Comparison of ENCODE assay signal across 22 cellular contexts in the genomic region with DNA sequence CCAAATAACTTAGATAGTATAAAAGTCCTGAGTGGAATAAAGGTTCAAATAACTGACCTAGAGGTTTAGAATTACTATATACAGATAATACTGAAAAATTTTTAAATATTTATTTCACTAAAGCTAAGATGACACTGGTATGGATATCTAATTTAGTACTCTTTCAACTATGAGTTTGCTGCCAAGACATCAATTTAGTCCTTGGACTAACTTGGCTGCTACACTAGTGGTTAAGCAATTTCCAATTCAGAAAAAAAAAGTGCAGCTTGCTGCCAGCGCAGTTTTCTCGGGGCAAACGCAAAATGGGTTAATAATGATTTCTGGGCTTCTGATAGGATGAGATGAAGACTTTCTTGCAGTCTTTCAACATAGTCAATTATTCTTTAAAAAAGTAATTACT. TPM values are rescaled to one million over a fixed set of nuclear protein-coding genes. Genes with fewer than 3 reads are reported as not detected.
DNase-seq lines count a peak whose midpoint lies in the region; ATAC-seq and TF ChIP-seq lines count a peak whose summit lies in the region.
"Had no signal": no experiment of that assay in that cellular context is flagged by ENCODE, and none has a peak within 500 bp of the region (broad histone marks: within the 10 kb centered on the region; RNA-seq: fewer than 3 reads in every experiment).

No MANE protein-coding gene starts in this region.

- no peak overlapping the region for H3K9ac ChIP-seq in MM.1S (ENCODE audit: low read length)

- H3K9me2 ChIP-seq in MM.1S (replicated peaks; ENCODE audit: insufficient read depth, low read length) = no peaks in the 10 kb centered on the region

- TF ChIP-seq CTCF in MM.1S (IDR thresholded peaks at IDR 0.05; ENCODE audit: low read length) (no peak), fibroblast of the aortic adventitia (IDR thresholded peaks at IDR 0.05; ENCODE audit: insufficient read depth, low read length) (no peak), osteoblast (IDR thresholded peaks at IDR 0.05; ENCODE audit: extremely low read depth, low read depth, low read length) (no peak)

- H3K27ac Mint-ChIP-seq in CD4-positive, CD25-positive, alpha-beta regulatory T cell = peak overlapping the region in 2 of 3 donors; percentile 33 to 85
- H3K27ac Mint-ChIP-seq: HFFc6, IgD-negative memory B cell had no signal

- H3K27ac ChIP-seq in CD4-positive, CD25-positive, alpha-beta regulatory T cell (ENCODE audit: insufficient read depth, low read length, poor library complexity, severe bottlenecking) = no peak overlapping the region
- H3K27ac ChIP-seq in MM.1S (ENCODE audit: low read length) (no peak overlapping the region), osteoblast (ENCODE audit: low read depth, low read length) (no peak overlapping the region)
- H3K27ac ChIP-seq: A549 had no signal

- no peak overlapping the region for H3K4me3 Mint-ChIP-seq in CD4-positive, CD25-positive, alpha-beta regulatory T cell
- H3K4me3 Mint-ChIP-seq: HFFc6, IgD-negative memory B cell had no signal

- H3K4me2 ChIP-seq in MM.1S (ENCODE audit: low read depth, low read length) (no peak overlapping the region), osteoblast (ENCODE audit: insufficient read depth, low read length) (no peak overlapping the region)
- H3K4me2 ChIP-seq: A549 had no signal

- H3K27me3 ChIP-seq in CD4-positive, CD25-positive, alpha-beta regulatory T cell (ENCODE audit: control insufficient read depth, insufficient read depth, low read length) = no peaks in the 10 kb centered on the region
- H3K27me3 ChIP-seq in MM.1S (replicated peaks; ENCODE audit: insufficient read depth, low read length) (no peaks in the 10 kb centered on the region), osteoblast (ENCODE audit: insufficient read depth, low read length) (no peaks in the 10 kb centered on the region)

- peaks cover 2% of the 10 kb centered on the region; the same call in 1 of the 2 replicates for H3F3A ChIP-seq in MM.1S (ENCODE audit: insufficient read depth, low read length)

- no peaks in the 10 kb centered on the region for H3K9me3 Mint-ChIP-seq in CD4-positive, CD25-positive, alpha-beta regulatory T cell
- H3K9me3 Mint-ChIP-seq: HFFc6, IgD-negative memory B cell had no signal

- H3K4me1 Mint-ChIP-seq in CD4-positive, CD25-positive, alpha-beta regulatory T cell = peaks cover 9 to 28% (median 19%) of the 10 kb centered on the region in 4 donors

- no peak overlapping the region for H3K4me3 ChIP-seq in CD4-positive, CD25-positive, alpha-beta regulatory T cell (ENCODE audit: low read depth, low read length)
- H3K4me3 ChIP-seq in MM.1S (ENCODE audit: low read length) (no peak overlapping the region), fibroblast of the aortic adventitia (ENCODE audit: low read depth, low read length) (no peak overlapping the region), osteoblast (ENCODE audit: insufficient read depth, low read length) (no peak overlapping the region)
- H3K4me3 ChIP-seq: A549, HAP-1 had no signal

- no peak for ATAC-seq in CD4-positive, CD25-positive, alpha-beta regulatory T cell (ENCODE audit: low read depth in 2 of 2)
- no peak for ATAC-seq in GM19463 (IDR thresholded peaks at IDR 0.05; ENCODE audit: unreplicated experiment)
- ATAC-seq: A549, PC-3 had no signal

- H3K9me3 ChIP-seq in CD4-positive, CD25-positive, alpha-beta regulatory T cell (ENCODE audit: control insufficient read depth in 2 of 2, low read length in 2 of 2) = no peaks in the 10 kb centered on the region
- H3K9me3 ChIP-seq in MM.1S (replicated peaks; ENCODE audit: insufficient read depth, low read length) = no peaks in the 10 kb centered on the region
- H3K9me3 ChIP-seq in osteoblast (ENCODE audit: low read depth, low read length) = no peaks in the 10 kb centered on the region
- H3K9me3 ChIP-seq: A549, HAP-1 had no signal

- H3K4me1 ChIP-seq in CD4-positive, CD25-positive, alpha-beta regulatory T cell (ENCODE audit: control insufficient read depth, insufficient read depth, low read length, poor library complexity, severe bottlenecking) = peaks cover 12% of the 10 kb centered on the region
- H3K4me1 ChIP-seq in MM.1S (ENCODE audit: low read length) (0 out of 2 replicates have a peak, but pooled peaks cover 3% of the 10 kb centered on the region), osteoblast (ENCODE audit: insufficient read depth, low read length) (peaks cover 8% of the 10 kb centered on the region)
- H3K4me1 ChIP-seq: HAP-1 had no signal

- H3K36me3 ChIP-seq in CD4-positive, CD25-positive, alpha-beta regulatory T cell (ENCODE audit: control insufficient read depth, insufficient read depth, low read length) = peaks cover 3% of the 10 kb centered on the region
- peaks cover 15% of the 10 kb centered on the region for H3K36me3 ChIP-seq in MM.1S (replicated peaks; ENCODE audit: insufficient read depth, low read length)
- peaks cover 34% of the 10 kb centered on the region for H3K36me3 ChIP-seq in osteoblast (ENCODE audit: insufficient read depth, low read length)

- DNase-seq in CD4-positive, CD25-positive, alpha-beta regulatory T cell = no peak
- DNase-seq in MM.1S (peak; percentile 2), fibroblast of the aortic adventitia (ENCODE audit: low read depth) (peak; percentile 46), osteoblast (ENCODE audit: insufficient read length, low spot score, missing footprints) (no peak), NCI-H345 treated with DMSO at 0.1 percent for 48 hours (lab: John Stamatoyannopoulos, UW; ENCODE audit: unreplicated experiment) (no peak), AG08396 (ENCODE audit: low spot score) (no peak)
- DNase-seq: COR-L47; GOT3; HFFc6; Kasumi-1; NCI-H1105 treated with DMSO at 0.1 percent for 48 hours; NCI-H146; NCI-H1930; NCI-H2107; NCI-H526; NCI-H82; NK-92 treated with Interleukin-12 subunit alpha and Interleukin-12 subunit beta, amount 100 ng/mL, for 24 hours; PC-3 had no signal

- H4K20me1 ChIP-seq in MM.1S (ENCODE audit: insufficient read depth, low read length) (no peaks in the 10 kb centered on the region), osteoblast (ENCODE audit: insufficient read depth, low read length) (no peaks in the 10 kb centered on the region)

- peaks cover 97% of the 10 kb centered on the region for H3K79me2 ChIP-seq in MM.1S (ENCODE audit: low read length)
- H3K79me2 ChIP-seq in osteoblast (ENCODE audit: insufficient read depth, low read length) = peaks cover 13% of the 10 kb centered on the region

- H2AFZ ChIP-seq in MM.1S (ENCODE audit: low read length) (no peak overlapping the region), osteoblast (ENCODE audit: low read length) (peak overlapping the region; percentile 4)

- peaks cover 17% of the 10 kb centered on the region for H3K36me3 Mint-ChIP-seq in CD4-positive, CD25-positive, alpha-beta regulatory T cell
- H3K36me3 Mint-ChIP-seq: IgD-negative memory B cell had no signal

- H3K27me3 Mint-ChIP-seq in CD4-positive, CD25-positive, alpha-beta regulatory T cell = no peaks in the 10 kb centered on the region
- H3K27me3 Mint-ChIP-seq: IgD-negative memory B cell had no signal

RNA-seq across cellular contexts. Expression of a gene that starts 10.8 kb away (rescaled TPM):
- 11.7 TPM for total RNA-seq in CD4-positive, CD25-positive, alpha-beta regulatory T cell
- 1 to 10 TPM; 3.5 to 7.0 (median 4.6) TPM for polyA plus RNA-seq in CD4-positive, CD25-positive, alpha-beta regulatory T cell
- total RNA-seq in fibroblast of the aortic adventitia (ENCODE audit: low replicate concordance) (5.9 and 35.2 TPM in 2 replicates), osteoblast (4.7 and 7.1 TPM in 2 replicates)

Comparison
In these comparisons a context has a peak if more than half of its experiments do, and no peak if none do; other contexts are left out.
1. DNase-seq: peak in MM.1S (single experiment) and fibroblast of the aortic adventitia (single experiment); none in CD4-positive, CD25-positive, alpha-beta regulatory T cell (0 of 3), osteoblast (single experiment), NCI-H345 treated with DMSO at 0.1 percent for 48 hours (single experiment) and AG08396 (single experiment).